Comparison of ENCODE assay signal across 8 cellular contexts in the genomic region with DNA sequence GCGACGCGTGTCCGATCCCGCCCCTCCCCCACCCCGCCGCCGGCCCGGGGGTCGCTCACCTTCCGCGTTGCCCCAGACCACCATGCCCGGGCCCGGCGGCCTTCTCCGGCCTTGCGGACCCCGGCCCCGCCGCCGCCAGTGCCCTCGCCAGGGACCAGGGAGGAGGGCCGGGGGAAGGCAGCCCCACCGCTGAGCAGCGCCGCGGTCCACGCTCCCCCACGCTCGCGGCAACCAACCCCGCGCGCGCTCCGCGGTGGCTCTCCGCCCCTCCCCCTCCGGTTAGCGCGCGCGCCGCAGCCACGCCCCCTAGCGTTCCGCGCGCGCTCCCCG. TPM values are rescaled to one million over a fixed set of nuclear protein-coding genes. Genes with fewer than 3 reads are reported as not detected.
A peak's percentile ranks its signal among the peaks of the same experiment; 100 is the strongest.
DNase-seq lines count a peak whose midpoint lies in the region; ATAC-seq and TF ChIP-seq lines count a peak whose summit lies in the region.

A gene (minus strand): TSS at position 260 of the 330 bp plus-strand sequence. CDS start 25,042 bp downstream, outside the sequence.

- TF ChIP-seq CTCF in adrenal gland (IDR thresholded peaks at IDR 0.05), result no peak

- DNase-seq in activated T-cell treated with anti-CD3 and anti-CD28 coated beads, Interleukin-2, amount 50 U/mL, for 24 hours, result no peak
- DNase-seq in activated T-cell treated with anti-CD3 and anti-CD28 coated beads, Interleukin-2, amount 50 U/mL, for 48 hours, result no peak
- DNase-seq in adrenal gland (no peak), NCI-H2227 (lab: John Stamatoyannopoulos, UW; ENCODE audit: unreplicated experiment) (no peak)
- DNase-seq in stimulated activated effector memory CD8-positive, alpha-beta T cell treated with anti-CD3 and anti-CD28 coated beads, Interleukin-12 subunit alpha, Interleukin-12 subunit beta, amount 100 ng/mL, for 72 hours (ENCODE audit: low spot score in 2 of 2), result no peak
- DNase-seq in stimulated activated CD4-positive, alpha-beta T cell treated with anti-CD3 and anti-CD28 coated beads, Interleukin-4, amount 100 ng/mL, for 4 hours, result no peak

- H3K27ac ChIP-seq in adrenal gland (peak within 1 kb of the TSS; percentile 39 to 100 (median 97)), iPS-18a (ENCODE audit: low read length) (no peak within 1 kb of the TSS)

- peaks cover 24% of the 10 kb centered on the region for H3K36me3 Mint-ChIP-seq in activated T-cell treated with anti-CD3 and anti-CD28 coated beads, Interleukin-2, amount 50 U/mL, for 24 hours (ENCODE audit: low read depth)
- peaks cover 16% of the 10 kb centered on the region for H3K36me3 Mint-ChIP-seq in stimulated activated effector memory CD8-positive, alpha-beta T cell treated with anti-CD3 and anti-CD28 coated beads, Interleukin-12 subunit alpha, Interleukin-12 subunit beta, amount 100 ng/mL, for 72 hours

- peak; percentile 1 to 46 for TF ChIP-seq POLR2A in adrenal gland (IDR thresholded peaks at IDR 0.05)

- intact Hi-C loops in adrenal gland (cut with DNase I), result loop anchor here in 1 of 2 donors (2.0 to 5.0 kb wide), 2 partner anchors 47 to 152 kb away; a partner anchor contains a TSS

- H3K4me1 ChIP-seq in adrenal gland (replicated peaks in 1 of 2) (peaks cover 14 to 42% of the 10 kb centered on the region in 2 donors), iPS-18a (ENCODE audit: control insufficient read depth, low read depth, low read length) (peaks cover 10% of the 10 kb centered on the region)

- H3K27me3 Mint-ChIP-seq in activated T-cell treated with anti-CD3 and anti-CD28 coated beads, Interleukin-2, amount 50 U/mL, for 24 hours, result no peaks in the 10 kb centered on the region

- H3K9ac ChIP-seq in iPS-18a (ENCODE audit: low read length), result peak within 1 kb of the TSS; percentile 80

- H3K9me3 ChIP-seq in adrenal gland (replicated peaks in 1 of 3), result no peaks in the 10 kb centered on the region
- no peaks in the 10 kb centered on the region for H3K9me3 ChIP-seq in iPS-18a (ENCODE audit: control insufficient read depth, low read depth, low read length)

- no peaks in the 10 kb centered on the region for H3K27me3 ChIP-seq in adrenal gland
- H3K27me3 ChIP-seq in iPS-18a (ENCODE audit: control insufficient read depth, insufficient read depth, low read length), result no peaks in the 10 kb centered on the region

- peak within 1 kb of the TSS; percentile 98 for H3K27ac Mint-ChIP-seq in activated T-cell treated with anti-CD3 and anti-CD28 coated beads, Interleukin-2, amount 50 U/mL, for 24 hours
- peak within 1 kb of the TSS; percentile 96 for H3K27ac Mint-ChIP-seq in stimulated activated effector memory CD8-positive, alpha-beta T cell treated with anti-CD3 and anti-CD28 coated beads, Interleukin-12 subunit alpha, Interleukin-12 subunit beta, amount 100 ng/mL, for 72 hours

- H3K4me3 ChIP-seq in adrenal gland (peak within 1 kb of the TSS; percentile 60 to 99 (median 76)), iPS-18a (ENCODE audit: low read length) (peak within 1 kb of the TSS; percentile 81)

- H3K36me3 ChIP-seq in adrenal gland (replicated peaks in 1 of 2) (no peaks in the 10 kb centered on the region), iPS-18a (ENCODE audit: control insufficient read depth, low read depth, low read length) (no peaks in the 10 kb centered on the region)

- peaks cover 38% of the 10 kb centered on the region for H3K4me1 Mint-ChIP-seq in activated T-cell treated with anti-CD3 and anti-CD28 coated beads, Interleukin-2, amount 50 U/mL, for 24 hours (ENCODE audit: low read depth)
- H3K4me1 Mint-ChIP-seq in stimulated activated effector memory CD8-positive, alpha-beta T cell treated with anti-CD3 and anti-CD28 coated beads, Interleukin-12 subunit alpha, Interleukin-12 subunit beta, amount 100 ng/mL, for 72 hours, result peaks cover 33% of the 10 kb centered on the region

- H3K9me3 Mint-ChIP-seq in activated T-cell treated with anti-CD3 and anti-CD28 coated beads, Interleukin-2, amount 50 U/mL, for 24 hours, result no peaks in the 10 kb centered on the region
- no peaks in the 10 kb centered on the region for H3K9me3 Mint-ChIP-seq in stimulated activated effector memory CD8-positive, alpha-beta T cell treated with anti-CD3 and anti-CD28 coated beads, Interleukin-12 subunit alpha, Interleukin-12 subunit beta, amount 100 ng/mL, for 72 hours

- 0% methylated on average over 23 to 48 of the region's 51 CpGs; no CpG with 5 or more reads in 2 of the 4 donors for WGBS in adrenal gland, 4 donors

- H3K4me3 Mint-ChIP-seq in activated T-cell treated with anti-CD3 and anti-CD28 coated beads, Interleukin-2, amount 50 U/mL, for 24 hours, result peak within 1 kb of the TSS; percentile 97
- peak within 1 kb of the TSS; percentile 93 for H3K4me3 Mint-ChIP-seq in stimulated activated effector memory CD8-positive, alpha-beta T cell treated with anti-CD3 and anti-CD28 coated beads, Interleukin-12 subunit alpha, Interleukin-12 subunit beta, amount 100 ng/mL, for 72 hours

- peak; percentile 70 for ATAC-seq in stimulated activated effector memory CD8-positive, alpha-beta T cell treated with anti-CD3 and anti-CD28 coated beads, Interleukin-12 subunit alpha, Interleukin-12 subunit beta, amount 100 ng/mL, for 72 hours
- ATAC-seq in GM18873 (IDR thresholded peaks at IDR 0.05; ENCODE audit: low FRiP score, unreplicated experiment), result no peak

RNA-seq across cellular contexts. Expression of the gene that starts here (rescaled TPM):
- 10 to 100 TPM; 20.9 to 66.2 (median 47.5) TPM for total RNA-seq in adrenal gland
- 10 to 100 TPM; 28.6 to 46.9 (median 31.9) TPM for polyA plus RNA-seq in adrenal gland
